ENCODE assay signal across 29 cellular contexts in genomic region chrX:34377645-34378044, GRCh38.
"Had no signal": no experiment of that assay in that cellular context is flagged by ENCODE, and none has a peak within 500 bp of the region (broad histone marks: within the 10 kb centered on the region; RNA-seq: fewer than 3 reads in every experiment).

No MANE protein-coding gene starts in this region.

- H3K36me3 ChIP-seq: stomach, suprapubic skin, thoracic aorta, thyroid gland, tibial artery, tibial nerve, transverse colon, upper lobe of left lung, upper lobe of right lung, uterus, vagina had no signal

- H3K27me3 ChIP-seq: stomach, suprapubic skin, testis, thyroid gland, tibial artery, tibial nerve, transverse colon, upper lobe of left lung, upper lobe of right lung, uterus, vagina had no signal

- H3K4me1 Mint-ChIP-seq: stimulated activated effector memory CD8-positive, alpha-beta T cell treated with anti-CD3 and anti-CD28 coated beads, Interleukin-12 subunit alpha, Interleukin-12 subunit beta, amount 100 ng/mL, for 72 hours; stimulated activated memory B cell treated with anti-CD40 and anti-IgM and Interleukin-4, amounts not matched to agents 10 μg/mL and 1 μg/mL and 100 μg/mL, for 72 hours; stimulated activated naive B cell treated with anti-CD40 and anti-IgM and Interleukin-4, amounts not matched to agents 10 μg/mL and 1 μg/mL and 100 μg/mL, for 72 hours; stimulated activated naive CD8-positive, alpha-beta T cell treated with anti-CD3 and anti-CD28 coated beads, Interleukin-15, amount 100 ng/mL, for 72 hours had no signal

- H3K9me3 ChIP-seq: stomach, suprapubic skin, testis, thoracic aorta, thyroid gland, tibial artery, tibial nerve, transverse colon, upper lobe of left lung, upper lobe of right lung, uterus, vagina had no signal

- H3K27me3 Mint-ChIP-seq: stimulated activated memory B cell treated with anti-CD40 and anti-IgM and Interleukin-4, amounts not matched to agents 10 μg/mL and 1 μg/mL and 100 μg/mL, for 72 hours; stimulated activated naive B cell treated with anti-CD40 and anti-IgM and Interleukin-4, amounts not matched to agents 10 μg/mL and 1 μg/mL and 100 μg/mL, for 72 hours; stimulated activated naive CD8-positive, alpha-beta T cell treated with anti-CD3 and anti-CD28 coated beads, Interleukin-15, amount 100 ng/mL, for 72 hours; stimulated activated naive CD8-positive, alpha-beta T cell treated with anti-CD3 and anti-CD28 coated beads, Interleukin-15, Interleukin-2, amounts not matched to agents 100 ng/mL and 50 ng/mL, for 24 hours; type B pancreatic cell had no signal

- H3K4me3 ChIP-seq: stomach, suprapubic skin, testis, thoracic aorta, thyroid gland, tibial artery, tibial nerve, transverse colon, upper lobe of left lung, upper lobe of right lung, uterus, vagina had no signal

- H3K9me3 Mint-ChIP-seq: stimulated activated effector memory CD8-positive, alpha-beta T cell treated with anti-CD3 and anti-CD28 coated beads, Interleukin-12 subunit alpha, Interleukin-12 subunit beta, amount 100 ng/mL, for 72 hours; stimulated activated memory B cell treated with anti-CD40 and anti-IgM and Interleukin-4, amounts not matched to agents 10 μg/mL and 1 μg/mL and 100 μg/mL, for 72 hours; stimulated activated naive CD8-positive, alpha-beta T cell treated with anti-CD3 and anti-CD28 coated beads, Interleukin-15, amount 100 ng/mL, for 72 hours; stimulated activated naive CD8-positive, alpha-beta T cell treated with anti-CD3 and anti-CD28 coated beads, Interleukin-15, Interleukin-2, amounts not matched to agents 100 ng/mL and 50 ng/mL, for 24 hours; type B pancreatic cell had no signal

- H3K27ac Mint-ChIP-seq: stimulated activated effector memory CD8-positive, alpha-beta T cell treated with anti-CD3 and anti-CD28 coated beads, Interleukin-12 subunit alpha, Interleukin-12 subunit beta, amount 100 ng/mL, for 72 hours; stimulated activated memory B cell treated with anti-CD40 and anti-IgM and Interleukin-4, amounts not matched to agents 10 μg/mL and 1 μg/mL and 100 μg/mL, for 72 hours; stimulated activated naive B cell treated with anti-CD40 and anti-IgM and Interleukin-4, amounts not matched to agents 10 μg/mL and 1 μg/mL and 100 μg/mL, for 72 hours; stimulated activated naive CD8-positive, alpha-beta T cell treated with anti-CD3 and anti-CD28 coated beads, Interleukin-15, amount 100 ng/mL, for 72 hours; stimulated activated naive CD8-positive, alpha-beta T cell treated with anti-CD3 and anti-CD28 coated beads, Interleukin-15, Interleukin-2, amounts not matched to agents 100 ng/mL and 50 ng/mL, for 24 hours; type B pancreatic cell had no signal

- H3K36me3 Mint-ChIP-seq: stimulated activated effector memory CD8-positive, alpha-beta T cell treated with anti-CD3 and anti-CD28 coated beads, Interleukin-12 subunit alpha, Interleukin-12 subunit beta, amount 100 ng/mL, for 72 hours; stimulated activated memory B cell treated with anti-CD40 and anti-IgM and Interleukin-4, amounts not matched to agents 10 μg/mL and 1 μg/mL and 100 μg/mL, for 72 hours; stimulated activated naive B cell treated with anti-CD40 and anti-IgM and Interleukin-4, amounts not matched to agents 10 μg/mL and 1 μg/mL and 100 μg/mL, for 72 hours; type B pancreatic cell had no signal

- H3K27ac ChIP-seq: stomach, suprapubic skin, testis, thoracic aorta, thyroid gland, tibial artery, tibial nerve, transverse colon, upper lobe of left lung, upper lobe of right lung, uterus, vagina had no signal

- ATAC-seq: stimulated activated effector memory CD8-positive, alpha-beta T cell treated with anti-CD3 and anti-CD28 coated beads, Interleukin-12 subunit alpha, Interleukin-12 subunit beta, amount 100 ng/mL, for 72 hours; stimulated activated memory B cell treated with anti-CD40 and anti-IgM and Interleukin-4, amounts not matched to agents 10 μg/mL and 1 μg/mL and 100 μg/mL, for 72 hours; stimulated activated naive B cell treated with anti-CD40 and anti-IgM and Interleukin-4, amounts not matched to agents 10 μg/mL and 1 μg/mL and 100 μg/mL, for 72 hours; stimulated activated naive CD8-positive, alpha-beta T cell treated with anti-CD3 and anti-CD28 coated beads, Interleukin-15, amount 100 ng/mL, for 72 hours; stimulated activated naive CD8-positive, alpha-beta T cell treated with anti-CD3 and anti-CD28 coated beads, Interleukin-15, Interleukin-2, amounts not matched to agents 100 U/mL and 50 U/mL, for 24 hours; upper lobe of right lung had no signal

- FAIRE-seq: urothelium cell line had no signal

- H3K4me3 Mint-ChIP-seq: stimulated activated effector memory CD8-positive, alpha-beta T cell treated with anti-CD3 and anti-CD28 coated beads, Interleukin-12 subunit alpha, Interleukin-12 subunit beta, amount 100 ng/mL, for 72 hours; stimulated activated memory B cell treated with anti-CD40 and anti-IgM and Interleukin-4, amounts not matched to agents 10 μg/mL and 1 μg/mL and 100 μg/mL, for 72 hours; stimulated activated naive B cell treated with anti-CD40 and anti-IgM and Interleukin-4, amounts not matched to agents 10 μg/mL and 1 μg/mL and 100 μg/mL, for 72 hours; stimulated activated naive CD8-positive, alpha-beta T cell treated with anti-CD3 and anti-CD28 coated beads, Interleukin-15, amount 100 ng/mL, for 72 hours; stimulated activated naive CD8-positive, alpha-beta T cell treated with anti-CD3 and anti-CD28 coated beads, Interleukin-15, Interleukin-2, amounts not matched to agents 100 ng/mL and 50 ng/mL, for 24 hours; type B pancreatic cell had no signal

- DNase-seq: stimulated activated CD4-positive, alpha-beta T cell treated with anti-CD3 and anti-CD28 coated beads, Interleukin-2, amount 100 ng/mL, for 48 hours; stimulated activated CD4-positive, alpha-beta T cell treated with anti-CD3 and anti-CD28 coated beads, Interleukin-4, amount 100 ng/mL, for 1 hour; stimulated activated CD4-positive, alpha-beta T cell treated with anti-CD3 and anti-CD28 coated beads, Interleukin-4, amount 100 ng/mL, for 24 hours; stimulated activated CD4-positive, alpha-beta T cell treated with anti-CD3 and anti-CD28 coated beads, Interleukin-4, amount 100 ng/mL, for 4 hours; stimulated activated CD8-positive, alpha-beta memory T cell treated with anti-CD3 and anti-CD28 coated beads, Interleukin-4, amount 100 ng/mL, for 48 hours; stimulated activated naive B cell treated with anti-CD40 and anti-IgM and Interleukin-4, amounts not matched to agents 10 μg/mL and 1 μg/mL and 100 μg/mL, for 72 hours; stimulated activated naive CD4-positive, alpha-beta T cell; stimulated activated naive CD4-positive, alpha-beta T cell treated with Interleukin-2 at 50 U/mL for 16 hours; stimulated activated naive CD8-positive, alpha-beta T cell treated with anti-CD3 and anti-CD28 coated beads, Interleukin-15, amount 100 ng/mL, for 72 hours; stimulated activated naive CD8-positive, alpha-beta T cell treated with anti-CD3 and anti-CD28 coated beads, Interleukin-15, Interleukin-2, amounts not matched to agents 100 U/mL and 50 U/mL, for 24 hours; stomach; substantia nigra; testis; thyroid gland; tibial artery; transverse colon; trophoblast cell; upper lobe of left lung; upper lobe of right lung; uterus had no signal

- H3K4me1 ChIP-seq: stomach, suprapubic skin, testis, thyroid gland, tibial artery, tibial nerve, transverse colon, upper lobe of left lung, upper lobe of right lung, uterus, vagina had no signal
